25 cellular contexts compared by ENCODE assay signal in genomic region chr3:126295407-126295939, GRCh38.
DNase-seq lines count a peak whose midpoint lies in the region; ATAC-seq and TF ChIP-seq lines count a peak whose summit lies in the region.
"Had no signal": no experiment of that assay in that cellular context is flagged by ENCODE, and none has a peak within 500 bp of the region (broad histone marks: within the 10 kb centered on the region; RNA-seq: fewer than 3 reads in every experiment).

No MANE protein-coding gene starts in this region.

- POLR2A ChIA-PET in OCI-LY7 (lab: Charles Lee), result no interaction called here

- H3K4me3 ChIP-seq in OCI-LY7 (ENCODE audit: low read depth, low read length, poor library complexity, severe bottlenecking) (no peak overlapping the region), sigmoid colon (no peak overlapping the region)
- H3K4me3 ChIP-seq: GM23248 had no signal

- H3K27ac Mint-ChIP-seq in stimulated activated naive CD8-positive, alpha-beta T cell treated with anti-CD3 and anti-CD28 coated beads, Interleukin-15, amount 100 ng/mL, for 72 hours, result no peak overlapping the region
- H3K27ac Mint-ChIP-seq: CD8-positive, alpha-beta T cell had no signal

- no peak overlapping the region for H3K27ac ChIP-seq in OCI-LY7 (ENCODE audit: low read depth, low read length, poor library complexity, severe bottlenecking)
- H3K27ac ChIP-seq in sigmoid colon, result no peak overlapping the region
- H3K27ac ChIP-seq: GM23248 had no signal

- no peaks in the 10 kb centered on the region for H3K36me3 ChIP-seq in OCI-LY7 (ENCODE audit: insufficient read depth, low read length)
- H3K36me3 ChIP-seq in sigmoid colon, result no peaks in the 10 kb centered on the region

- H3K4me1 ChIP-seq in OCI-LY7 (ENCODE audit: insufficient read depth, low read length, poor library complexity, severe bottlenecking) (peaks cover 25% of the 10 kb centered on the region), sigmoid colon (no peaks in the 10 kb centered on the region)

- H2AFZ ChIP-seq in OCI-LY7 (ENCODE audit: low read length), result no peak overlapping the region; the same call in 1 of the 2 replicates
- H2AFZ ChIP-seq: GM23248 had no signal

- no peaks in the 10 kb centered on the region for H3K4me1 Mint-ChIP-seq in stimulated activated naive CD8-positive, alpha-beta T cell treated with anti-CD3 and anti-CD28 coated beads, Interleukin-15, amount 100 ng/mL, for 72 hours

- H3K79me2 ChIP-seq in OCI-LY7 (ENCODE audit: insufficient read depth, low read depth, low read length), result no peaks in the 10 kb centered on the region

- TF ChIP-seq CTCF in OCI-LY7 (conservative IDR thresholded peaks at IDR 0.05; ENCODE audit: low read length) (no peak), sigmoid colon (IDR thresholded peaks at IDR 0.05) (no peak)

- H3K4me3 Mint-ChIP-seq in stimulated activated naive CD8-positive, alpha-beta T cell treated with anti-CD3 and anti-CD28 coated beads, Interleukin-15, amount 100 ng/mL, for 72 hours, result no peak overlapping the region
- H3K4me3 Mint-ChIP-seq: CD8-positive, alpha-beta T cell had no signal

- peak; percentile 5 for ATAC-seq in left lobe of liver
- ATAC-seq in stimulated activated naive CD8-positive, alpha-beta T cell treated with anti-CD3 and anti-CD28 coated beads, Interleukin-15, amount 100 ng/mL, for 72 hours, result no peak
- no peak for ATAC-seq in GM21423 (IDR thresholded peaks at IDR 0.05; ENCODE audit: unreplicated experiment)
- ATAC-seq: CD8-positive, alpha-beta T cell; HepG2; PC-3; SK-N-SH treated with all-trans-retinoic acid at 6 μM for 48 hours had no signal

- CTCF ChIA-PET in OCI-LY7 (lab: Charles Lee; ENCODE audit: unreplicated experiment), result no interaction called here

- H3K27me3 Mint-ChIP-seq in stimulated activated naive CD8-positive, alpha-beta T cell treated with anti-CD3 and anti-CD28 coated beads, Interleukin-15, amount 100 ng/mL, for 72 hours, result peaks cover 23% of the 10 kb centered on the region

- 0 out of 2 replicates have a peak overlapping the region, but pooled peaks have one; percentile 25 for H3K4me2 ChIP-seq in OCI-LY7 (ENCODE audit: low read length)

- BruUV-seq in OCI-LY7 (replicated peaks; lab: Mats Ljungman, UMichigan), result no TSS peak

- H3K9me2 ChIP-seq in OCI-LY7 (ENCODE audit: insufficient read depth, low read length), result no peaks in the 10 kb centered on the region

- H3K9me3 ChIP-seq in OCI-LY7 (ENCODE audit: low read length), result no peaks in the 10 kb centered on the region
- H3K9me3 ChIP-seq in sigmoid colon, result no peaks in the 10 kb centered on the region
- H3K9me3 ChIP-seq: Caco-2 had no signal

- peak; percentile 1 for DNase-seq in AG08396 (ENCODE audit: low spot score)
- no peak for DNase-seq in OCI-LY7 (ENCODE audit: low spot score)
- DNase-seq in left lobe of liver (ENCODE audit: low spot score), result no peak
- peak; percentile 41 for DNase-seq in sigmoid colon
- no peak for DNase-seq in stimulated activated naive CD8-positive, alpha-beta T cell treated with anti-CD3 and anti-CD28 coated beads, Interleukin-15, amount 100 ng/mL, for 72 hours
- no peak for DNase-seq in mesenteric fat pad (ENCODE audit: low spot score)
- DNase-seq: C1 segment of cervical spinal cord; Caco-2; CD8-positive, alpha-beta T cell; EL; GDM1; GM23248; H7; Karpas-422; MV-4-11; NCI-H1105; NCI-H1436 treated with DMSO at 0.1 percent for 48 hours; NCI-H187 treated with DMSO at 0.1 percent for 48 hours; NCI-H2171 treated with DMSO at 0.1 percent for 48 hours; NCI-H524; NCI-H774; PC-3 had no signal

- intact Hi-C loops in OCI-LY7 (cut with micrococcal nuclease; ENCODE audit: unreplicated experiment), result no loop called here
- intact Hi-C loops in sigmoid colon (cut with DNase I), result no loop called here

- no peaks in the 10 kb centered on the region for H3K9me3 Mint-ChIP-seq in stimulated activated naive CD8-positive, alpha-beta T cell treated with anti-CD3 and anti-CD28 coated beads, Interleukin-15, amount 100 ng/mL, for 72 hours
- H3K9me3 Mint-ChIP-seq: CD8-positive, alpha-beta T cell had no signal

- H3K27me3 ChIP-seq in sigmoid colon, result no peaks in the 10 kb centered on the region

- TF ChIP-seq EP300 in sigmoid colon (IDR thresholded peaks at IDR 0.05), result no peak

- no peaks in the 10 kb centered on the region for H4K20me1 ChIP-seq in OCI-LY7 (ENCODE audit: insufficient read depth, low read length)

- 91 to 94% methylated on average over 4 of the region's 4 CpGs for WGBS in sigmoid colon, 2 donors

- no peak for TF ChIP-seq POLR2A in sigmoid colon (IDR thresholded peaks at IDR 0.05)

Comparison
In these comparisons a context has a peak if more than half of its experiments do, and no peak if none do; other contexts are left out.
1. DNase-seq: peak in AG08396 (single experiment) and sigmoid colon (single experiment); none in OCI-LY7 (single experiment), left lobe of liver (single experiment), stimulated activated naive CD8-positive, alpha-beta T cell treated with anti-CD3 and anti-CD28 coated beads, Interleukin-15, amount 100 ng/mL, for 72 hours (0 of 2) and mesenteric fat pad (single experiment).